ENCODE assay signal across 25 cellular contexts in genomic region chr18:73479472-73479871, GRCh38.
DNase-seq lines count a peak whose midpoint lies in the region; ATAC-seq and TF ChIP-seq lines count a peak whose summit lies in the region.
"Had no signal": no experiment of that assay in that cellular context is flagged by ENCODE, and none has a peak within 500 bp of the region (broad histone marks: within the 10 kb centered on the region; RNA-seq: fewer than 3 reads in every experiment).

No MANE protein-coding gene starts in this region.

- DNase-seq in A172 (ENCODE audit: low spot score), result peak; percentile 0
- peak; percentile 6 for DNase-seq in HFFc6
- peak; percentile 48 for DNase-seq in astrocyte of the spinal cord (ENCODE audit: low read depth, low spot score)
- peak; percentile 10 for DNase-seq in fibroblast of pulmonary artery (ENCODE audit: low read depth)
- no peak for DNase-seq in activated gamma-delta T cell (lab: John Stamatoyannopoulos, UW)
- DNase-seq in activated CD4-positive, alpha-beta memory T cell treated with anti-CD3 and anti-CD28 coated beads for 36 hours, result no peak
- DNase-seq: activated CD4-positive, alpha-beta memory T cell treated with anti-CD3 and anti-CD28 coated beads, Interleukin-2, amount 10 ng/mL, durations not matched to agents 7 days and 5 days; activated CD4-positive, CD25-positive, alpha-beta regulatory T cell; activated naive CD8-positive, alpha-beta T cell treated with anti-CD3 and anti-CD28 coated beads, Interleukin-2, amount 10 ng/mL, durations not matched to agents 7 days and 5 days; DMS79; H7; heart right ventricle; left cardiac atrium; NCI-H1092 treated with DMSO at 0.1 percent for 48 hours; NCI-H187 treated with DMSO at 0.1 percent for 48 hours; stomach; transverse colon had no signal

- peaks cover 38% of the 10 kb centered on the region for H3K4me1 Mint-ChIP-seq in HFFc6 (ENCODE audit: low read depth)
- no peaks in the 10 kb centered on the region for H3K4me1 Mint-ChIP-seq in activated CD4-positive, alpha-beta memory T cell treated with anti-CD3 and anti-CD28 coated beads for 36 hours (ENCODE audit: low read depth)
- H3K4me1 Mint-ChIP-seq: activated CD4-positive, alpha-beta memory T cell treated with anti-CD3 and anti-CD28 coated beads, Interleukin-2, amount 10 ng/mL, durations not matched to agents 7 days and 5 days; activated naive CD8-positive, alpha-beta T cell treated with anti-CD3 and anti-CD28 coated beads, Interleukin-2, amount 10 ng/mL, durations not matched to agents 7 days and 5 days; B cell had no signal

- H3K27ac Mint-ChIP-seq in HFFc6, result peak overlapping the region; percentile 26; the same call in 1 of the 2 replicates
- H3K27ac Mint-ChIP-seq in activated CD4-positive, alpha-beta memory T cell treated with anti-CD3 and anti-CD28 coated beads for 36 hours, result no peak overlapping the region
- H3K27ac Mint-ChIP-seq: activated CD4-positive, alpha-beta memory T cell treated with anti-CD3 and anti-CD28 coated beads, Interleukin-2, amount 10 ng/mL, durations not matched to agents 7 days and 5 days; activated naive CD8-positive, alpha-beta T cell treated with anti-CD3 and anti-CD28 coated beads, Interleukin-2, amount 10 ng/mL, durations not matched to agents 7 days and 5 days; B cell; progenitor cell of endocrine pancreas had no signal

- intact Hi-C loops in activated CD4-positive, alpha-beta memory T cell treated with anti-CD3 and anti-CD28 coated beads for 36 hours (cut with micrococcal nuclease), result no loop called here

- ATAC-seq in activated CD4-positive, CD25-positive, alpha-beta regulatory T cell treated with anti-CD3 and anti-CD28 coated beads, Interleukin-2, amount 50 U/mL, for 24 hours, result no peak
- no peak for ATAC-seq in HG02763 (IDR thresholded peaks at IDR 0.05; ENCODE audit: unreplicated experiment)
- ATAC-seq: heart right ventricle, HepG2, left cardiac atrium, sciatic nerve had no signal

- H3K4me3 Mint-ChIP-seq in HFFc6, result peak overlapping the region; percentile 40; the same call in 1 of the 2 replicates
- H3K4me3 Mint-ChIP-seq in activated CD4-positive, alpha-beta memory T cell treated with anti-CD3 and anti-CD28 coated beads for 36 hours, result no peak overlapping the region
- H3K4me3 Mint-ChIP-seq: activated CD4-positive, alpha-beta memory T cell treated with anti-CD3 and anti-CD28 coated beads, Interleukin-2, amount 10 ng/mL, durations not matched to agents 7 days and 5 days; activated naive CD8-positive, alpha-beta T cell treated with anti-CD3 and anti-CD28 coated beads, Interleukin-2, amount 10 ng/mL, durations not matched to agents 7 days and 5 days; B cell had no signal

- CTCF ChIA-PET in activated CD4-positive, alpha-beta memory T cell treated with anti-CD3 and anti-CD28 coated beads for 36 hours (lab: Charles Lee), result no interaction called here

- no peak for TF ChIP-seq CTCF in HFFc6 (IDR thresholded peaks at IDR 0.05)
- TF ChIP-seq CTCF in astrocyte of the spinal cord (IDR thresholded peaks at IDR 0.05; ENCODE audit: low read depth, low read length), result no peak
- TF ChIP-seq CTCF in fibroblast of pulmonary artery (IDR thresholded peaks at IDR 0.05; ENCODE audit: low read length, missing control alignments), result no peak

- peaks cover 9% of the 10 kb centered on the region for H3K9me3 Mint-ChIP-seq in HFFc6
- peaks cover 8% of the 10 kb centered on the region for H3K9me3 Mint-ChIP-seq in activated CD4-positive, alpha-beta memory T cell treated with anti-CD3 and anti-CD28 coated beads for 36 hours
- H3K9me3 Mint-ChIP-seq: activated naive CD8-positive, alpha-beta T cell treated with anti-CD3 and anti-CD28 coated beads, Interleukin-2, amount 10 ng/mL, durations not matched to agents 7 days and 5 days had no signal

- H3K4me3 ChIP-seq in astrocyte of the spinal cord (ENCODE audit: low read depth, low read length) (no peak overlapping the region), fibroblast of pulmonary artery (replicated peaks; ENCODE audit: low read depth, low read length) (no peak overlapping the region)
- H3K4me3 ChIP-seq: coronary artery, esophagus muscularis mucosa, heart right ventricle, stomach, transverse colon had no signal

- in situ Hi-C loops in astrocyte of the spinal cord (cut with HindIII; ENCODE audit: low sequenced_read_pairs), result no loop called here

- H3K36me3 Mint-ChIP-seq in HFFc6 (ENCODE audit: low read depth), result peaks cover 10% of the 10 kb centered on the region
- H3K36me3 Mint-ChIP-seq in activated CD4-positive, alpha-beta memory T cell treated with anti-CD3 and anti-CD28 coated beads for 36 hours, result no peaks in the 10 kb centered on the region
- H3K36me3 Mint-ChIP-seq: activated naive CD8-positive, alpha-beta T cell treated with anti-CD3 and anti-CD28 coated beads, Interleukin-2, amount 10 ng/mL, durations not matched to agents 7 days and 5 days had no signal

- H3K27me3 Mint-ChIP-seq in HFFc6 (ENCODE audit: insufficient read depth), result no peaks in the 10 kb centered on the region
- no peaks in the 10 kb centered on the region for H3K27me3 Mint-ChIP-seq in activated CD4-positive, alpha-beta memory T cell treated with anti-CD3 and anti-CD28 coated beads for 36 hours
- H3K27me3 Mint-ChIP-seq: activated CD4-positive, alpha-beta memory T cell treated with anti-CD3 and anti-CD28 coated beads, Interleukin-2, amount 10 ng/mL, durations not matched to agents 7 days and 5 days; activated naive CD8-positive, alpha-beta T cell treated with anti-CD3 and anti-CD28 coated beads, Interleukin-2, amount 10 ng/mL, durations not matched to agents 7 days and 5 days; B cell; progenitor cell of endocrine pancreas had no signal

- POLR2A ChIA-PET in activated CD4-positive, alpha-beta memory T cell treated with anti-CD3 and anti-CD28 coated beads for 36 hours (lab: Charles Lee), result no interaction called here

Comparison
In these comparisons a context has a peak if more than half of its experiments do, and no peak if none do; other contexts are left out.
1. DNase-seq: peak in A172 (single experiment), HFFc6 (single experiment), astrocyte of the spinal cord (single experiment) and fibroblast of pulmonary artery (single experiment); none in activated gamma-delta T cell (single experiment) and activated CD4-positive, alpha-beta memory T cell treated with anti-CD3 and anti-CD28 coated beads for 36 hours (single experiment).